10 cellular contexts compared by ENCODE assay signal in genomic region chr12:4997939-4998338, GRCh38. TPM values are rescaled to one million over a fixed set of nuclear protein-coding genes. Genes with fewer than 3 reads are reported as not detected.
DNase-seq lines count a peak whose midpoint lies in the region; ATAC-seq and TF ChIP-seq lines count a peak whose summit lies in the region.
"Had no signal": no experiment of that assay in that cellular context is flagged by ENCODE, and none has a peak within 500 bp of the region (broad histone marks: within the 10 kb centered on the region; RNA-seq: fewer than 3 reads in every experiment).

No MANE protein-coding gene starts in this region.

- ATAC-seq in GM18519 (IDR thresholded peaks at IDR 0.05; ENCODE audit: low FRiP score, unreplicated experiment), result no peak
- no peak for ATAC-seq in lower lobe of right lung
- ATAC-seq: HepG2 had no signal

- H3K36me3 ChIP-seq in SJCRH30 (no peaks in the 10 kb centered on the region), lower lobe of right lung (no peaks in the 10 kb centered on the region)

- no peaks in the 10 kb centered on the region for H3K4me1 ChIP-seq in SJCRH30
- H3K4me1 ChIP-seq in lower lobe of right lung, result no peaks in the 10 kb centered on the region

- H3K4me3 ChIP-seq in SJCRH30 (no peak overlapping the region), lower lobe of right lung (no peak overlapping the region)

- H3K9me3 ChIP-seq in SJCRH30 (replicated peaks) (no peaks in the 10 kb centered on the region), lower lobe of right lung (no peaks in the 10 kb centered on the region)

- in situ Hi-C loops in G401 (cut with HindIII; ENCODE audit: low sequenced_read_pairs), result no loop called here

- DNase-seq in G401 (ENCODE audit: low spot score) (peak; percentile 69), SJCRH30 (peak; percentile 21 to 27), fibroblast of peridontal ligament (ENCODE audit: extremely low read depth) (peak; percentile 95), putamen (ENCODE audit: low spot score) (peak; percentile 75), NCI-H748 treated with DMSO at 0.1 percent for 48 hours (lab: John Stamatoyannopoulos, UW) (no peak), lower lobe of right lung (no peak)
- DNase-seq in activated CD4-positive, CD25-positive, alpha-beta regulatory T cell (lab: John Stamatoyannopoulos, UW), result no peak
- DNase-seq: trophoblast cell had no signal

- intact Hi-C loops in lower lobe of right lung (cut with DNase I), result no loop called here

- no peak overlapping the region for H3K27ac ChIP-seq in SJCRH30
- H3K27ac ChIP-seq in lower lobe of right lung, result no peak overlapping the region

- H3K27me3 ChIP-seq in SJCRH30 (no peaks in the 10 kb centered on the region), lower lobe of right lung (ENCODE audit: low read depth) (peaks cover 19% of the 10 kb centered on the region)

- TF ChIP-seq CTCF in lower lobe of right lung (IDR thresholded peaks at IDR 0.05), result no peak

RNA-seq across cellular contexts. Expression of gene KCNA5, which starts 45.7 kb away (rescaled TPM):
- total RNA-seq in G401 (2014; rRNA removed; shearing (Covaris generic)), result not detected in 2 replicates
- not detected in 2 replicates for total RNA-seq in SJCRH30 (2014; rRNA removed; shearing (Covaris generic))
- total RNA-seq in lower lobe of right lung, result 1.5 TPM
- total RNA-seq: HepG2 had no signal

Comparison
In these comparisons a context has a peak if more than half of its experiments do, and no peak if none do; other contexts are left out.
1. DNase-seq: peak in G401 (single experiment), SJCRH30 (2 of 2), fibroblast of peridontal ligament (single experiment) and putamen (single experiment); none in activated CD4-positive, CD25-positive, alpha-beta regulatory T cell (0 of 4), NCI-H748 treated with DMSO at 0.1 percent for 48 hours (single experiment) and lower lobe of right lung (single experiment).